Comparison of ENCODE assay signal across 16 cellular contexts in genomic region chr5:115571441-115571878, GRCh38. TPM values are rescaled to one million over a fixed set of nuclear protein-coding genes. Genes with fewer than 3 reads are reported as not detected.
DNase-seq lines count a peak whose midpoint lies in the region; ATAC-seq, FAIRE-seq and TF ChIP-seq lines count a peak whose summit lies in the region.
"Had no signal": no experiment of that assay in that cellular context is flagged by ENCODE, and none has a peak within 500 bp of the region (broad histone marks: within the 10 kb centered on the region; RNA-seq: fewer than 3 reads in every experiment).

No MANE protein-coding gene starts in this region.

- no peak for FAIRE-seq in HepG2 (lab: Jason Lieb, UNC)

- no peak overlapping the region for H3K27ac ChIP-seq in HepG2 (ENCODE audit: extremely low read length, insufficient read depth, low read length)
- H3K27ac ChIP-seq in thyroid gland: no peak overlapping the region
- H3K27ac ChIP-seq: ascending aorta, SK-N-MC, spleen, upper lobe of left lung had no signal

- BruUV-seq in HepG2 (replicated peaks; lab: Mats Ljungman, UMichigan): no TSS peak

- CTCF ChIA-PET in HepG2 (lab: Yijun Ruan, JAX; ENCODE audit: low intra/inter-chr PET ratio, low total read pairs): no interaction called here

- H2AFZ ChIP-seq in HepG2 (ENCODE audit: low read length): no peak overlapping the region

- no peaks in the 10 kb centered on the region for H3K4me1 ChIP-seq in HepG2 (ENCODE audit: insufficient read depth, low read length)
- H3K4me1 ChIP-seq in thyroid gland: no peaks in the 10 kb centered on the region
- H3K4me1 ChIP-seq: ascending aorta, upper lobe of left lung had no signal

- WGBS in HepG2 (ENCODE audit: low lambda C conversion rate): 6% methylated on average over 5 of the region's 5 CpGs
- 52 to 66% methylated on average over 5 of the region's 5 CpGs for WGBS in thyroid gland, 2 donors

- H3K36me3 ChIP-seq in HepG2 (replicated peaks in 1 of 2; ENCODE audit: control insufficient read depth in 1 of 2, insufficient read depth in 2 of 2, low read length in 2 of 2) (no peaks in the 10 kb centered on the region), thyroid gland (no peaks in the 10 kb centered on the region)
- H3K36me3 ChIP-seq: ascending aorta, spleen, upper lobe of left lung had no signal

- ATAC-seq in HepG2 (peak; percentile 60), HG02870 (IDR thresholded peaks at IDR 0.05; ENCODE audit: unreplicated experiment) (no peak)
- ATAC-seq: activated CD4-positive, CD25-positive, alpha-beta regulatory T cell treated with anti-CD3 and anti-CD28 coated beads, Interleukin-2, amount 50 U/mL, for 24 hours had no signal

- no peaks in the 10 kb centered on the region for H3K79me2 ChIP-seq in HepG2 (ENCODE audit: insufficient read depth, low read length)

- no peak overlapping the region for H3K4me2 ChIP-seq in HepG2 (ENCODE audit: low read depth, low read length)

- no peak overlapping the region for H3K9ac ChIP-seq in HepG2 (ENCODE audit: insufficient read depth, low read depth, low read length)

- H3K9me3 ChIP-seq in HepG2 (ENCODE audit: low read length): no peaks in the 10 kb centered on the region
- H3K9me3 ChIP-seq in thyroid gland: no peaks in the 10 kb centered on the region
- H3K9me3 ChIP-seq: ascending aorta, spleen, upper lobe of left lung had no signal

- intact Hi-C loops in HepG2 (cut with micrococcal nuclease; ENCODE audit: unreplicated experiment) (no loop called here), thyroid gland (cut with DNase I) (no loop called here)

- POLR2A ChIA-PET in HepG2 (lab: Yijun Ruan, JAX): no interaction called here

- H4K20me1 ChIP-seq in HepG2 (ENCODE audit: insufficient read depth, low read length): no peaks in the 10 kb centered on the region

- no peak for TF ChIP-seq EP300 in HepG2 (IDR thresholded peaks at IDR 0.05; ENCODE audit: low read depth in 2 of 2, low read length in 2 of 2)
- no peak for TF ChIP-seq EP300 in HepG2 (CRISPR knock-in tag; IDR thresholded peaks at IDR 0.05; ENCODE audit: borderline replicate concordance)

- TF ChIP-seq POLR2A in HepG2 (IDR thresholded peaks at IDR 0.05; ENCODE audit: insufficient read depth in 1 of 2, low read depth in 2 of 2, low read length in 2 of 2) (no peak), thyroid gland (IDR thresholded peaks at IDR 0.05) (no peak)

- no peak for TF ChIP-seq RAD21 in HepG2 (CRISPR knock-in tag; IDR thresholded peaks at IDR 0.05)

- no peak overlapping the region for H3K4me3 ChIP-seq in HepG2 (replicated peaks in 1 of 3; ENCODE audit: insufficient read depth in 1 of 3, low read depth in 2 of 3, low read length in 3 of 3)
- no peak overlapping the region for H3K4me3 ChIP-seq in thyroid gland (replicated peaks in 1 of 3)
- H3K4me3 ChIP-seq: ascending aorta, SK-N-MC, spleen, upper lobe of left lung had no signal

- TF ChIP-seq CTCF in HepG2 (CRISPR knock-in tag; IDR thresholded peaks at IDR 0.05) (no peak), thyroid gland (IDR thresholded peaks at IDR 0.05) (no peak)

- peaks cover 0 to 3% of the 10 kb centered on the region in 2 experiments; a peak in 2 of 5 replicates for H3K27me3 ChIP-seq in HepG2 (ENCODE audit: control insufficient read depth in 1 of 2, insufficient read depth in 2 of 2, low read length in 2 of 2)
- no peaks in the 10 kb centered on the region for H3K27me3 ChIP-seq in thyroid gland
- H3K27me3 ChIP-seq: ascending aorta, spleen, upper lobe of left lung had no signal

- peak; percentile 16 for DNase-seq in NCI-H748 (lab: John Stamatoyannopoulos, UW; ENCODE audit: unreplicated experiment)
- no peak for DNase-seq in NCI-H748 treated with DMSO at 0.1 percent for 48 hours (lab: John Stamatoyannopoulos, UW)
- DNase-seq in ecto neural progenitor cell (ENCODE audit: low spot score): peak; percentile 50
- DNase-seq in HepG2 (ENCODE audit: low spot score): no peak
- peak; percentile 10 to 24 for DNase-seq in thyroid gland
- DNase-seq in ureter (ENCODE audit: low spot score): no peak
- DNase-seq in KG1 (lab: John Stamatoyannopoulos, UW): no peak
- DNase-seq: erythroblast, MV-4-11, NCI-H524, spleen, upper lobe of left lung had no signal

- in situ Hi-C loops in HepG2 (cut with HindIII; ENCODE audit: extremely low pct_ligation_motif_present, low pct_unique_long_range_greater_than_20kb): no loop called here

RNA-seq across cellular contexts. Expression of gene FEM1C, which starts 26.9 kb away (rescaled TPM):
- total RNA-seq in HepG2 (2016; rRNA removed; fragmentation: Illumina TruSeq; extraction: Trizol): 5.5 and 11.1 TPM in 2 replicates
- 0.61 and 0.62 TPM in 2 replicates for total RNA-seq in HepG2 (2016; cell fraction: cytosol; rRNA removed; fragmentation: Illumina TruSeq; extraction: Trizol; ENCODE audit: low read depth)
- 5.9 and 10.2 TPM in 2 replicates for total RNA-seq in HepG2 (2016; cell fraction: insoluble cytoplasmic fraction; rRNA removed; fragmentation: Illumina TruSeq; extraction: Trizol)
- 3.9 and 4.5 TPM in 2 replicates for total RNA-seq in HepG2 (2016; cell fraction: membrane; rRNA removed; fragmentation: Illumina TruSeq; extraction: Trizol)
- total RNA-seq in HepG2 (2016; cell fraction: nucleus; rRNA removed; fragmentation: Illumina TruSeq; extraction: Trizol): 10.2 and 10.6 TPM in 2 replicates
- 6.1 and 8.3 TPM in 2 replicates for polyA plus RNA-seq in HepG2 (2011; rRNA removed)
- polyA plus RNA-seq in HepG2 (2011; cell fraction: cytosol; rRNA removed): 2.9 and 4.4 TPM in 2 replicates
- polyA plus RNA-seq in HepG2 (2011; cell fraction: nucleus; rRNA removed): 4.6 and 5.1 TPM in 2 replicates
- 7.4 and 8.4 TPM in 2 replicates for polyA plus RNA-seq in HepG2 (2012)
- 0.19 and 0.23 TPM in 2 replicates for polyA plus RNA-seq in HepG2 (2016; cell fraction: cytosol; fragmentation: Illumina TruSeq; extraction: Trizol; ENCODE audit: low read depth)
- polyA plus RNA-seq in HepG2 (2016; cell fraction: insoluble cytoplasmic fraction; fragmentation: Illumina TruSeq; extraction: Trizol; ENCODE audit: low read depth): 6.5 and 7.0 TPM in 2 replicates
- 1.5 and 1.7 TPM in 2 replicates for polyA plus RNA-seq in HepG2 (2016; cell fraction: membrane; fragmentation: Illumina TruSeq; extraction: Trizol; ENCODE audit: low read depth)
- 12.4 and 13.4 TPM in 2 replicates for polyA plus RNA-seq in HepG2 (2016; cell fraction: nucleus; fragmentation: Illumina TruSeq; extraction: Trizol; ENCODE audit: insufficient read depth, low read depth)
- polyA minus RNA-seq in HepG2 (2011; rRNA and poly(A)+ RNA removed; ENCODE audit: low replicate concordance): 6.1 and 8.3 TPM in 2 replicates
- polyA minus RNA-seq in HepG2 (2011; cell fraction: cytosol; rRNA and poly(A)+ RNA removed): 9.9 and 11.2 TPM in 2 replicates
- polyA minus RNA-seq in HepG2 (2011; cell fraction: nucleus; rRNA and poly(A)+ RNA removed): 17.0 and 21.4 TPM in 2 replicates
- total RNA-seq in thyroid gland: 10 to 100 TPM; 10.5 to 19.2 (median 14.2) TPM
- 19.1 TPM for total RNA-seq in ureter

RNA-seq across cellular contexts. Expression of gene TICAM2, which starts 30.8 kb away (rescaled TPM):
- total RNA-seq in HepG2 (2016; rRNA removed; fragmentation: Illumina TruSeq; extraction: Trizol): 0.04 TPM in 1 of 2 replicates, not detected in the other
- not detected in 2 replicates for total RNA-seq in HepG2 (2016; cell fraction: cytosol; rRNA removed; fragmentation: Illumina TruSeq; extraction: Trizol; ENCODE audit: low read depth)
- total RNA-seq in HepG2 (2016; cell fraction: insoluble cytoplasmic fraction; rRNA removed; fragmentation: Illumina TruSeq; extraction: Trizol): 0.06 TPM in 1 of 2 replicates, not detected in the other
- total RNA-seq in HepG2 (2016; cell fraction: membrane; rRNA removed; fragmentation: Illumina TruSeq; extraction: Trizol): 0.06 TPM in 1 of 2 replicates, not detected in the other
- not detected in 2 replicates for total RNA-seq in HepG2 (2016; cell fraction: nucleus; rRNA removed; fragmentation: Illumina TruSeq; extraction: Trizol)
- polyA plus RNA-seq in HepG2 (2011; rRNA removed): not detected in 2 replicates
- not detected in 2 replicates for polyA plus RNA-seq in HepG2 (2011; cell fraction: cytosol; rRNA removed)
- 0.09 and 0.13 TPM in 2 replicates for polyA plus RNA-seq in HepG2 (2011; cell fraction: nucleus; rRNA removed)
- not detected in 2 replicates for polyA plus RNA-seq in HepG2 (2012)
- polyA plus RNA-seq in HepG2 (2016; cell fraction: cytosol; fragmentation: Illumina TruSeq; extraction: Trizol; ENCODE audit: low read depth): not detected in 2 replicates
- not detected in 2 replicates for polyA plus RNA-seq in HepG2 (2016; cell fraction: insoluble cytoplasmic fraction; fragmentation: Illumina TruSeq; extraction: Trizol; ENCODE audit: low read depth)
- not detected in 2 replicates for polyA plus RNA-seq in HepG2 (2016; cell fraction: membrane; fragmentation: Illumina TruSeq; extraction: Trizol; ENCODE audit: low read depth)
- polyA plus RNA-seq in HepG2 (2016; cell fraction: nucleus; fragmentation: Illumina TruSeq; extraction: Trizol; ENCODE audit: insufficient read depth, low read depth): not detected in 2 replicates
- polyA minus RNA-seq in HepG2 (2011; rRNA and poly(A)+ RNA removed; ENCODE audit: low replicate concordance): 0.12 TPM in 1 of 2 replicates, not detected in the other
- not detected in 2 replicates for polyA minus RNA-seq in HepG2 (2011; cell fraction: cytosol; rRNA and poly(A)+ RNA removed)
- 0.26 and 0.99 TPM in 2 replicates for polyA minus RNA-seq in HepG2 (2011; cell fraction: nucleus; rRNA and poly(A)+ RNA removed)
- total RNA-seq in thyroid gland: 1 to 10 TPM; 1.1 to 2.0 (median 1.5) TPM
- 2.8 TPM for total RNA-seq in ureter

RNA-seq across cellular contexts. Expression of gene TMED7, which starts 54.4 kb away (rescaled TPM):
- 89.1 and 113 TPM in 2 replicates for total RNA-seq in HepG2 (2016; rRNA removed; fragmentation: Illumina TruSeq; extraction: Trizol)
- total RNA-seq in HepG2 (2016; cell fraction: cytosol; rRNA removed; fragmentation: Illumina TruSeq; extraction: Trizol; ENCODE audit: low read depth): 4.8 and 4.9 TPM in 2 replicates
- total RNA-seq in HepG2 (2016; cell fraction: insoluble cytoplasmic fraction; rRNA removed; fragmentation: Illumina TruSeq; extraction: Trizol): 96.0 and 111 TPM in 2 replicates
- total RNA-seq in HepG2 (2016; cell fraction: membrane; rRNA removed; fragmentation: Illumina TruSeq; extraction: Trizol): 28.4 and 32.7 TPM in 2 replicates
- total RNA-seq in HepG2 (2016; cell fraction: nucleus; rRNA removed; fragmentation: Illumina TruSeq; extraction: Trizol): 80.6 and 105 TPM in 2 replicates
- polyA plus RNA-seq in HepG2 (2011; rRNA removed): 44.2 and 58.0 TPM in 2 replicates
- polyA plus RNA-seq in HepG2 (2011; cell fraction: cytosol; rRNA removed): 43.3 and 94.7 TPM in 2 replicates
- polyA plus RNA-seq in HepG2 (2011; cell fraction: nucleus; rRNA removed): 46.8 and 49.8 TPM in 2 replicates
- polyA plus RNA-seq in HepG2 (2012): 44.2 and 56.3 TPM in 2 replicates
- 4.5 and 5.0 TPM in 2 replicates for polyA plus RNA-seq in HepG2 (2016; cell fraction: cytosol; fragmentation: Illumina TruSeq; extraction: Trizol; ENCODE audit: low read depth)
- 56.3 and 65.7 TPM in 2 replicates for polyA plus RNA-seq in HepG2 (2016; cell fraction: insoluble cytoplasmic fraction; fragmentation: Illumina TruSeq; extraction: Trizol; ENCODE audit: low read depth)
- 15.3 and 15.7 TPM in 2 replicates for polyA plus RNA-seq in HepG2 (2016; cell fraction: membrane; fragmentation: Illumina TruSeq; extraction: Trizol; ENCODE audit: low read depth)
- polyA plus RNA-seq in HepG2 (2016; cell fraction: nucleus; fragmentation: Illumina TruSeq; extraction: Trizol; ENCODE audit: insufficient read depth, low read depth): 90.3 and 92.2 TPM in 2 replicates
- polyA minus RNA-seq in HepG2 (2011; rRNA and poly(A)+ RNA removed; ENCODE audit: low replicate concordance): 23.1 and 171 TPM in 2 replicates
- polyA minus RNA-seq in HepG2 (2011; cell fraction: cytosol; rRNA and poly(A)+ RNA removed): 97.3 and 115 TPM in 2 replicates
- polyA minus RNA-seq in HepG2 (2011; cell fraction: nucleus; rRNA and poly(A)+ RNA removed): 56.7 and 68.0 TPM in 2 replicates
- 100 to 1,000 TPM; 137 to 198 (median 168) TPM for total RNA-seq in thyroid gland
- 88.8 TPM for total RNA-seq in ureter

Comparison
In these comparisons a context has a peak if more than half of its experiments do, and no peak if none do; other contexts are left out.
1. DNase-seq: peak in NCI-H748 (single experiment), ecto neural progenitor cell (single experiment) and thyroid gland (2 of 2); none in NCI-H748 treated with DMSO at 0.1 percent for 48 hours (single experiment), HepG2 (single experiment), ureter (single experiment) and KG1 (single experiment).